In the genomic region with DNA sequence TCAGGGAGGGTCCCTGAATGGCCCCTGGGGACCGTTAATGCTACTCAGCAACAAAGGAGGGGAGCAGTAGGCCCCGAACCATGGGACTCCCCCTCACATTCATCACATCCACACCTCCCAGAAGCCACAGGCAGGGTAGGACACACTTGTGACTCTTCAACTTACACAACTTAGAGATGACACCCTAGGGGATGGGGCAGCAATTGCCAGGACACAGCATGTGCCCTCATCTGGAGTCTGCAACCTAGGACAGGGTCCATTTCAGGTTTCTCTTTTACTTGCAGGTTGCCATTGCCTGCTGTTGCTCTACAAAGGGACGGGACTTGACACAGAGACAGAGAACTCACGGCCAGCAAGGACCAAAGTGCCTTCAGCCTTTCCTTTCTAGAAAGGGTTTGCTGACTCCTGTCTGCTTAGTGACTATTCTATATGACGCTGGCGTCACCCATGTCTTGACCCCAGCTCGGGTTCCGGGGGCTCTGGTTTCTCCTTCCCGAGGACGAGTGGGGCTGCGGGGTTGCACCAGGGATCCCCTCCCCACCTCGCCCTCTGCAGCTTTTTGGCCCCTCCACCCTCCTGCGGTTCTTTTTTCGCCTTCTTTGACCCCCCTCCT, we compare ENCODE assay signal across 8 cellular contexts. TPM values are rescaled to one million over a fixed set of nuclear protein-coding genes. Genes with fewer than 3 reads are reported as not detected.
DNase-seq lines count a peak whose midpoint lies in the region; ATAC-seq, FAIRE-seq and TF ChIP-seq lines count a peak whose summit lies in the region.

No MANE protein-coding gene starts in this region.

- peaks cover 3% of the 10 kb centered on the region for H3K4me1 Mint-ChIP-seq in astrocyte (ENCODE audit: low read depth, unreplicated experiment)

- H3K27me3 ChIP-seq in astrocyte (ENCODE audit: insufficient read depth, low read length) = no peaks in the 10 kb centered on the region
- no peaks in the 10 kb centered on the region for H3K27me3 ChIP-seq in liver (ENCODE audit: control insufficient read depth in 4 of 4, insufficient read depth in 4 of 4, low read length in 3 of 4)
- no peaks in the 10 kb centered on the region for H3K27me3 ChIP-seq in upper lobe of right lung

- WGBS in liver = 21% methylated on average over 14 of the region's 14 CpGs

- no peak for TF ChIP-seq CTCF in astrocyte (IDR thresholded peaks at IDR 0.05; ENCODE audit: insufficient read depth, low read depth, low read length)
- TF ChIP-seq CTCF in liver (IDR thresholded peaks at IDR 0.05; ENCODE audit: low read depth, low read length, missing input control) = no peak
- TF ChIP-seq CTCF in upper lobe of right lung (IDR thresholded peaks at IDR 0.05) = no peak

- H3K4me1 ChIP-seq in astrocyte (ENCODE audit: insufficient read depth, low read length) = peaks cover 10% of the 10 kb centered on the region
- peaks cover 0 to 7% (median 3%) of the 10 kb centered on the region in 4 donors for H3K4me1 ChIP-seq in liver (ENCODE audit: control insufficient read depth in 4 of 4, insufficient read depth in 4 of 4, low read length in 3 of 4)
- H3K4me1 ChIP-seq in upper lobe of right lung = peaks cover 4% of the 10 kb centered on the region

- H4K20me1 ChIP-seq in astrocyte (ENCODE audit: insufficient read depth, low read length) = no peaks in the 10 kb centered on the region

- peak overlapping the region; percentile 53 for H3K27ac Mint-ChIP-seq in astrocyte (ENCODE audit: unreplicated experiment)

- H3K9ac ChIP-seq in astrocyte (ENCODE audit: low read length) = peak overlapping the region; percentile 91
- no peak overlapping the region for H3K9ac ChIP-seq in liver (ENCODE audit: low read depth in 1 of 2, low read length in 2 of 2)

- intact Hi-C loops in upper lobe of right lung (cut with DNase I) = no loop called here

- peak overlapping the region; percentile 97 for H3K4me2 ChIP-seq in astrocyte (ENCODE audit: low read length)

- peaks cover 18% of the 10 kb centered on the region for H3K27me3 Mint-ChIP-seq in astrocyte (ENCODE audit: low read depth, unreplicated experiment)

- TF ChIP-seq RAD21 in liver (IDR thresholded peaks at IDR 0.05) = no peak

- H3K36me3 Mint-ChIP-seq in astrocyte (ENCODE audit: low read depth, unreplicated experiment) = peaks cover 30% of the 10 kb centered on the region

- ATAC-seq in upper lobe of right lung (no peak), HG03095 (IDR thresholded peaks at IDR 0.05; ENCODE audit: unreplicated experiment) (no peak), HG03439 (IDR thresholded peaks at IDR 0.05; ENCODE audit: unreplicated experiment) (no peak)

- FAIRE-seq in astrocyte (lab: Jason Lieb, UNC) = no peak

- H2AFZ ChIP-seq in astrocyte (ENCODE audit: low read depth, low read length) = peak overlapping the region; percentile 92

- H3K9me3 ChIP-seq in astrocyte (ENCODE audit: insufficient read depth, low read depth, low read length) (no peaks in the 10 kb centered on the region), liver (ENCODE audit: control insufficient read depth in 4 of 4, low read length in 3 of 4) (no peaks in the 10 kb centered on the region), upper lobe of right lung (no peaks in the 10 kb centered on the region)

- H3K4me3 ChIP-seq in astrocyte (ENCODE audit: insufficient read depth, low read depth, low read length) (peak overlapping the region; percentile 77), liver (ENCODE audit: low read depth in 1 of 3, low read length in 3 of 3) (peak overlapping the region; percentile 56 to 73 (median 68)), upper lobe of right lung (peak overlapping the region; percentile 63)

- peaks cover 12% of the 10 kb centered on the region for H3K9me3 Mint-ChIP-seq in astrocyte (ENCODE audit: unreplicated experiment)

- H3K36me3 ChIP-seq in astrocyte (ENCODE audit: insufficient read depth, low read length) (peaks cover 3% of the 10 kb centered on the region), liver (ENCODE audit: control insufficient read depth in 4 of 4, insufficient read depth in 3 of 4, low read depth in 1 of 4, low read length in 3 of 4) (no peaks in the 10 kb centered on the region), upper lobe of right lung (no peaks in the 10 kb centered on the region)

- H3K79me2 ChIP-seq in astrocyte (ENCODE audit: insufficient read depth, low read length) = no peaks in the 10 kb centered on the region

- H3K4me3 Mint-ChIP-seq in astrocyte (ENCODE audit: unreplicated experiment) = peak overlapping the region; percentile 83

- DNase-seq in activated effector memory CD4-positive, alpha-beta T cell treated with anti-CD3 and anti-CD28 coated beads, Interleukin-2, amount 50 U/mL, for 16 hours = peak; percentile 61
- DNase-seq in activated effector memory CD4-positive, alpha-beta T cell treated with Interleukin-2 at 50 U/mL for 16 hours = no peak
- DNase-seq in astrocyte (ENCODE audit: low read depth) (no peak), upper lobe of right lung (no peak), NCI-H446 (lab: John Stamatoyannopoulos, UW) (no peak)

- peak overlapping the region; percentile 46 for H3K27ac ChIP-seq in astrocyte (ENCODE audit: low read depth, low read length)
- H3K27ac ChIP-seq in liver (ENCODE audit: low read depth in 1 of 2, low read length in 2 of 2) = no peak overlapping the region
- H3K27ac ChIP-seq in upper lobe of right lung = peak overlapping the region; percentile 34

TF ChIP-seq in liver, 16 proteins besides CTCF, POLR2A, EP300 and RAD21:
- TF ChIP-seq, protein P1, sequence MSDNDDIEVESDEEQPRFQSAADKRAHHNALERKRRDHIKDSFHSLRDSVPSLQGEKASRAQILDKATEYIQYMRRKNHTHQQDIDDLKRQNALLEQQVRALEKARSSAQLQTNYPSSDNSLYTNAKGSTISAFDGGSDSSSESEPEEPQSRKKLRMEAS (IDR thresholded peaks at IDR 0.05) = no peak
- TF ChIP-seq NR2F2 (IDR thresholded peaks at IDR 0.05) (no peak), HNF4A (conservative IDR thresholded peaks at IDR 0.05) (peak in 1 of 2 donors; percentile 23)

RNA-seq across cellular contexts. Expression of a gene that starts 0.6 kb away (rescaled TPM):
- 14.7 and 17.4 TPM in 2 replicates for total RNA-seq in astrocyte
- total RNA-seq in liver = 1 to 10 TPM in 1 of 2 donors, under 1 TPM in 1; 0.92 to 2.3 TPM
- polyA plus RNA-seq in liver = under 1 TPM in 1 of 2 donors, not detected in 1; 0.88 TPM
- 3.8 TPM for total RNA-seq in upper lobe of right lung

RNA-seq across cellular contexts. Expression of a gene that starts 42.9 kb away (rescaled TPM):
- total RNA-seq in astrocyte (not detected in 2 replicates), liver (not detected), upper lobe of right lung (not detected)
- not detected for polyA plus RNA-seq in liver

Comparison
In these comparisons a context has a peak if more than half of its experiments do, and no peak if none do; other contexts are left out.
1. H3K27ac ChIP-seq: peak in astrocyte (single experiment) and upper lobe of right lung (single experiment); none in liver (0 of 2).
2. Peak in every context shown above with its lines, with median percentiles within 50 percentile points of each other: H3K4me3 ChIP-seq.